Comparison of ENCODE assay signal across 23 cellular contexts in genomic region chr17:19426631-19427030, GRCh38. TPM values are rescaled to one million over a fixed set of nuclear protein-coding genes. Genes with fewer than 3 reads are reported as not detected.
"Had no signal": no experiment of that assay in that cellular context is flagged by ENCODE, and none has a peak within 500 bp of the region (broad histone marks: within the 10 kb centered on the region; RNA-seq: fewer than 3 reads in every experiment).

No MANE protein-coding gene starts in this region.

- H3K27me3 Mint-ChIP-seq: activated T-helper 17 cell treated with anti-CD3 and anti-CD28 coated beads, Interleukin-2, amount 50 U/mL, for 72 hours had no signal

- H3K9me3 Mint-ChIP-seq: activated B cell treated with CpG ODN at 0.5 μM for 24 hours; activated CD8-positive, alpha-beta T cell treated with anti-CD3 and anti-CD28 coated beads for 36 hours; activated naive CD4-positive, alpha-beta T cell treated with anti-CD3 and anti-CD28 coated beads, Interleukin-2, amount 50 U/mL, for 24 hours; activated T-cell treated with anti-CD3 and anti-CD28 coated beads, Interleukin-2, amount 50 U/mL, for 4 hours; activated T-helper 17 cell treated with anti-CD3 and anti-CD28 coated beads, Interleukin-2, amount 50 U/mL, for 72 hours; memory B cell; naive thymus-derived CD8-positive, alpha-beta T cell; stimulated activated naive B cell treated with anti-CD40 and anti-IgM and Interleukin-4, amounts not matched to agents 10 μg/mL and 1 μg/mL and 100 μg/mL, for 72 hours had no signal

- H3K4me3 Mint-ChIP-seq: activated B cell treated with CpG ODN at 0.5 μM for 24 hours; activated CD8-positive, alpha-beta T cell treated with anti-CD3 and anti-CD28 coated beads for 36 hours; activated naive CD4-positive, alpha-beta T cell treated with anti-CD3 and anti-CD28 coated beads, Interleukin-2, amount 50 U/mL, for 24 hours; activated T-cell treated with anti-CD3 and anti-CD28 coated beads, Interleukin-2, amount 50 U/mL, for 4 hours; activated T-helper 17 cell treated with anti-CD3 and anti-CD28 coated beads, Interleukin-2, amount 50 U/mL, for 72 hours; memory B cell; naive thymus-derived CD8-positive, alpha-beta T cell; stimulated activated naive B cell treated with anti-CD40 and anti-IgM and Interleukin-4, amounts not matched to agents 10 μg/mL and 1 μg/mL and 100 μg/mL, for 72 hours had no signal

- H3K4me2 ChIP-seq: hepatocyte had no signal

- H2AFZ ChIP-seq: hepatocyte had no signal

- H3K4me1 ChIP-seq: breast epithelium, upper lobe of right lung had no signal

- H3K4me1 Mint-ChIP-seq: activated B cell treated with CpG ODN at 0.5 μM for 24 hours; activated naive CD4-positive, alpha-beta T cell treated with anti-CD3 and anti-CD28 coated beads, Interleukin-2, amount 50 U/mL, for 24 hours; activated T-helper 17 cell treated with anti-CD3 and anti-CD28 coated beads, Interleukin-2, amount 50 U/mL, for 72 hours; memory B cell; naive thymus-derived CD8-positive, alpha-beta T cell; stimulated activated naive B cell treated with anti-CD40 and anti-IgM and Interleukin-4, amounts not matched to agents 10 μg/mL and 1 μg/mL and 100 μg/mL, for 72 hours had no signal

- H3K79me2 ChIP-seq: hepatocyte had no signal

- H3K9me3 ChIP-seq: breast epithelium, gastroesophageal sphincter, stomach, thyroid gland, upper lobe of right lung had no signal

- H3K27ac Mint-ChIP-seq: activated B cell treated with CpG ODN at 0.5 μM for 24 hours; activated CD8-positive, alpha-beta T cell treated with anti-CD3 and anti-CD28 coated beads for 36 hours; activated naive CD4-positive, alpha-beta T cell treated with anti-CD3 and anti-CD28 coated beads, Interleukin-2, amount 50 U/mL, for 24 hours; activated T-helper 17 cell treated with anti-CD3 and anti-CD28 coated beads, Interleukin-2, amount 50 U/mL, for 72 hours; memory B cell; naive thymus-derived CD8-positive, alpha-beta T cell; stimulated activated naive B cell treated with anti-CD40 and anti-IgM and Interleukin-4, amounts not matched to agents 10 μg/mL and 1 μg/mL and 100 μg/mL, for 72 hours had no signal

- H3K27ac ChIP-seq: hepatocyte, thyroid gland, upper lobe of right lung had no signal

- H3K27me3 ChIP-seq: breast epithelium, gastroesophageal sphincter, hepatocyte, stomach, thyroid gland, upper lobe of right lung had no signal

- H3K36me3 Mint-ChIP-seq: activated naive CD4-positive, alpha-beta T cell treated with anti-CD3 and anti-CD28 coated beads, Interleukin-2, amount 50 U/mL, for 24 hours; memory B cell; naive thymus-derived CD8-positive, alpha-beta T cell; stimulated activated naive B cell treated with anti-CD40 and anti-IgM and Interleukin-4, amounts not matched to agents 10 μg/mL and 1 μg/mL and 100 μg/mL, for 72 hours had no signal

- H3K36me3 ChIP-seq: breast epithelium, gastroesophageal sphincter, stomach, thyroid gland, upper lobe of right lung had no signal

- H3K4me3 ChIP-seq: breast epithelium, gastroesophageal sphincter, hepatocyte, stomach, thyroid gland, upper lobe of right lung had no signal

- DNase-seq: activated B cell treated with CpG ODN at 0.5 μM for 24 hours; activated CD4-positive, alpha-beta T cell treated with anti-CD3 and anti-CD28 coated beads, Interleukin-2, amount 50 U/mL, for 1 hour; activated CD8-positive, alpha-beta T cell treated with anti-CD3 and anti-CD28 coated beads for 36 hours; activated T-cell treated with anti-CD3 and anti-CD28 coated beads, Interleukin-2, amount 50 U/mL, for 4 hours; dermis blood vessel endothelial cell; effector CD4-positive, alpha-beta T cell; naive thymus-derived CD8-positive, alpha-beta T cell; posterior cingulate gyrus; right cardiac atrium; stimulated activated CD4-positive, alpha-beta T cell treated with anti-CD3 and anti-CD28 coated beads, Interleukin-15, amount 100 ng/mL, for 24 hours; stimulated activated CD4-positive, alpha-beta T cell treated with anti-CD3 and anti-CD28 coated beads, Interleukin-2, amount 100 ng/mL, for 24 hours; stimulated activated naive B cell treated with anti-CD40 and anti-IgM and Interleukin-4, amounts not matched to agents 10 μg/mL and 1 μg/mL and 100 μg/mL, for 72 hours; stomach; T-helper 2 cell; thyroid gland; upper lobe of right lung had no signal

RNA-seq across cellular contexts. Expression of gene MFAP4, which starts 39.6 kb away (rescaled TPM):
- total RNA-seq: activated B cell treated with CpG ODN at 0.5 μM for 24 hours; activated T-helper 17 cell treated with anti-CD3 and anti-CD28 coated beads, Interleukin-2, amount 50 U/mL, for 72 hours; dermis blood vessel endothelial cell; epithelial cell of proximal tubule; naive thymus-derived CD8-positive, alpha-beta T cell had no signal
